ENCODE assay signal across 33 cellular contexts in genomic region chr15:67765706-67766105, GRCh38. TPM values are rescaled to one million over a fixed set of nuclear protein-coding genes. Genes with fewer than 3 reads are reported as not detected.
"Had no signal": no experiment of that assay in that cellular context is flagged by ENCODE, and none has a peak within 500 bp of the region (broad histone marks: within the 10 kb centered on the region; RNA-seq: fewer than 3 reads in every experiment).

No MANE protein-coding gene starts in this region.

- H3K27me3 Mint-ChIP-seq: activated naive CD8-positive, alpha-beta T cell treated with anti-CD3 and anti-CD28 coated beads, Interleukin-2, amount 10 ng/mL, durations not matched to agents 7 days and 5 days; brain; effector memory CD8-positive, alpha-beta T cell; progenitor cell of endocrine pancreas; stimulated activated memory B cell treated with anti-CD40 and anti-IgM and Interleukin-4, amounts not matched to agents 10 μg/mL and 1 μg/mL and 100 μg/mL, for 72 hours; stimulated activated naive CD8-positive, alpha-beta T cell treated with anti-CD3 and anti-CD28 coated beads, Interleukin-15, amount 100 ng/mL, for 72 hours had no signal

- H3K4me3 ChIP-seq: ascending aorta, cardiac muscle cell, coronary artery, heart left ventricle, left ventricle myocardium inferior, lung, ovary, skin epidermis, suprapubic skin, tibial artery, upper lobe of right lung had no signal

- H3K27ac ChIP-seq: ascending aorta, cardiac muscle cell, coronary artery, heart left ventricle, left ventricle myocardium inferior, ovary, skin epidermis, suprapubic skin, tibial artery, upper lobe of right lung had no signal

- ATAC-seq: effector memory CD8-positive, alpha-beta T cell; esophagus mucosa; heart left ventricle; sciatic nerve; stimulated activated memory B cell treated with anti-CD40 and anti-IgM and Interleukin-4, amounts not matched to agents 10 μg/mL and 1 μg/mL and 100 μg/mL, for 72 hours; stimulated activated naive CD8-positive, alpha-beta T cell treated with anti-CD3 and anti-CD28 coated beads, Interleukin-15, amount 100 ng/mL, for 72 hours; upper lobe of right lung had no signal

- H3K4me3 Mint-ChIP-seq: activated naive CD8-positive, alpha-beta T cell treated with anti-CD3 and anti-CD28 coated beads, Interleukin-2, amount 10 ng/mL, durations not matched to agents 7 days and 5 days; brain; effector memory CD8-positive, alpha-beta T cell; immature natural killer cell; stimulated activated memory B cell treated with anti-CD40 and anti-IgM and Interleukin-4, amounts not matched to agents 10 μg/mL and 1 μg/mL and 100 μg/mL, for 72 hours; stimulated activated naive CD8-positive, alpha-beta T cell treated with anti-CD3 and anti-CD28 coated beads, Interleukin-15, amount 100 ng/mL, for 72 hours; T-helper 2 cell treated with Interferon-gamma antibody and Interleukin-4, amounts not matched to agents 5 μg/mL and 100 μg/mL, for 36 hours had no signal

- DNase-seq: activated CD4-positive, alpha-beta T cell treated with anti-CD3 and anti-CD28 coated beads for 4 hours; activated CD4-positive, alpha-beta T cell treated with anti-CD3 and anti-CD28 coated beads, Interleukin-2, amount 50 U/mL, for 4 hours; activated effector memory CD4-positive, alpha-beta T cell treated with Interleukin-2 at 50 U/mL for 16 hours; activated naive CD4-positive, alpha-beta T cell treated with Interleukin-2 at 50 U/mL for 16 hours; activated naive CD8-positive, alpha-beta T cell treated with anti-CD3 and anti-CD28 coated beads, Interleukin-2, amount 10 ng/mL, durations not matched to agents 7 days and 5 days; activated T-cell treated with anti-CD3 and anti-CD28 coated beads for 4 hours; effector memory CD8-positive, alpha-beta T cell; foreskin fibroblast; heart left ventricle; hypothalamus; immature natural killer cell; left ventricle myocardium inferior; ovary; retina; stimulated activated CD4-positive, alpha-beta T cell treated with anti-CD3 and anti-CD28 coated beads, Interleukin-4, amount 100 ng/mL, for 4 hours; stimulated activated CD8-positive, alpha-beta memory T cell treated with anti-CD3 and anti-CD28 coated beads, Interleukin-4, amount 100 ng/mL, for 48 hours; stimulated activated naive CD8-positive, alpha-beta T cell treated with anti-CD3 and anti-CD28 coated beads, Interleukin-15, amount 100 ng/mL, for 72 hours; T-helper 1 cell; tibial artery; upper lobe of right lung had no signal

- H3K9me3 Mint-ChIP-seq: activated naive CD8-positive, alpha-beta T cell treated with anti-CD3 and anti-CD28 coated beads, Interleukin-2, amount 10 ng/mL, durations not matched to agents 7 days and 5 days; brain; effector memory CD8-positive, alpha-beta T cell; immature natural killer cell; stimulated activated memory B cell treated with anti-CD40 and anti-IgM and Interleukin-4, amounts not matched to agents 10 μg/mL and 1 μg/mL and 100 μg/mL, for 72 hours; stimulated activated naive CD8-positive, alpha-beta T cell treated with anti-CD3 and anti-CD28 coated beads, Interleukin-15, amount 100 ng/mL, for 72 hours; T-helper 2 cell treated with Interferon-gamma antibody and Interleukin-4, amounts not matched to agents 5 μg/mL and 100 μg/mL, for 36 hours had no signal

- H3K4me1 ChIP-seq: ascending aorta, left ventricle myocardium inferior, suprapubic skin, tibial artery had no signal

- H3K4me1 Mint-ChIP-seq: immature natural killer cell had no signal

- H3K27me3 ChIP-seq: ascending aorta, heart left ventricle, ovary, suprapubic skin, tibial artery, upper lobe of right lung had no signal

- H3K36me3 ChIP-seq: cardiac muscle cell, left ventricle myocardium inferior, ovary, suprapubic skin, upper lobe of right lung had no signal

- H3K9me3 ChIP-seq: ascending aorta, heart left ventricle, left ventricle myocardium inferior, ovary, suprapubic skin, tibial artery, upper lobe of right lung had no signal

- H3K27ac Mint-ChIP-seq: activated naive CD8-positive, alpha-beta T cell treated with anti-CD3 and anti-CD28 coated beads, Interleukin-2, amount 10 ng/mL, durations not matched to agents 7 days and 5 days; brain; effector memory CD8-positive, alpha-beta T cell; immature natural killer cell; progenitor cell of endocrine pancreas; stimulated activated memory B cell treated with anti-CD40 and anti-IgM and Interleukin-4, amounts not matched to agents 10 μg/mL and 1 μg/mL and 100 μg/mL, for 72 hours; stimulated activated naive CD8-positive, alpha-beta T cell treated with anti-CD3 and anti-CD28 coated beads, Interleukin-15, amount 100 ng/mL, for 72 hours; T-helper 2 cell treated with Interferon-gamma antibody and Interleukin-4, amounts not matched to agents 5 μg/mL and 100 μg/mL, for 36 hours had no signal

RNA-seq across cellular contexts. Expression of gene SKOR1, which starts 59.6 kb away (rescaled TPM):
- total RNA-seq: ascending aorta, kidney epithelial cell had no signal
- polyA plus RNA-seq: cardiac muscle cell had no signal
